8 cellular contexts compared by ENCODE assay signal in genomic region chr10:79069325-79070090, GRCh38. TPM values are rescaled to one million over a fixed set of nuclear protein-coding genes. Genes with fewer than 3 reads are reported as not detected.
DNase-seq lines count a peak whose midpoint lies in the region; ATAC-seq and TF ChIP-seq lines count a peak whose summit lies in the region.

No MANE protein-coding gene starts in this region.

- H3K4me1 ChIP-seq in body of pancreas (peaks cover 59% of the 10 kb centered on the region), iPS-20b (ENCODE audit: insufficient read depth, low read length) (peaks cover 24% of the 10 kb centered on the region), smooth muscle cell (ENCODE audit: low read depth) (peaks cover 23% of the 10 kb centered on the region)

- 0% methylated on average over 39 to 77 of the region's 78 CpGs for WGBS in body of pancreas, 2 donors
- 2% methylated on average over 65 of the region's 78 CpGs for WGBS in smooth muscle cell (ENCODE audit: low lambda C conversion rate)

- H2AFZ ChIP-seq in smooth muscle cell (ENCODE audit: low read depth): no peak overlapping the region

- H3K4me2 ChIP-seq in smooth muscle cell: peak overlapping the region; percentile 99

- TF ChIP-seq POLR2A in body of pancreas (IDR thresholded peaks at IDR 0.05): peak in 2 of 3 donors; percentile 41 to 45

- peak overlapping the region; percentile 95 to 97 (median 96) for H3K27ac ChIP-seq in body of pancreas
- H3K27ac ChIP-seq in iPS-20b (ENCODE audit: low read length): no peak overlapping the region
- peak overlapping the region; percentile 88 for H3K27ac ChIP-seq in smooth muscle cell (ENCODE audit: low read depth)

- H3K27me3 ChIP-seq in body of pancreas (no peaks in the 10 kb centered on the region), iPS-20b (ENCODE audit: insufficient read depth, low read length) (peaks cover 27% of the 10 kb centered on the region; the same call in 1 of the 2 replicates), smooth muscle cell (ENCODE audit: low read depth) (no peaks in the 10 kb centered on the region)

- DNase-seq in SIG-M5 treated with dmso at 0.1 percent for 504 hours (lab: John Stamatoyannopoulos, UW; ENCODE audit: unreplicated experiment) (peak; percentile 12), SIG-M5 (lab: John Stamatoyannopoulos, UW) (no peak), body of pancreas (peak; percentile 45 to 61 (median 58)), smooth muscle cell (lab: John Stamatoyannopoulos, UW; ENCODE audit: unreplicated experiment) (no peak), SHP77 treated with DMSO at 0.1 percent for 48 hours (lab: John Stamatoyannopoulos, UW) (no peak)

- peak overlapping the region; percentile 88; the same call in 1 of the 2 replicates for H3K9ac ChIP-seq in iPS-20b (ENCODE audit: low read depth, low read length)
- peak overlapping the region; percentile 82 for H3K9ac ChIP-seq in smooth muscle cell (ENCODE audit: low read depth)

- H3K36me3 ChIP-seq in body of pancreas (replicated peaks in 1 of 2; ENCODE audit: insufficient read depth in 1 of 2, low read depth in 2 of 2) (no peaks in the 10 kb centered on the region), iPS-20b (ENCODE audit: insufficient read depth, low read depth, low read length) (no peaks in the 10 kb centered on the region), smooth muscle cell (ENCODE audit: low read depth) (no peaks in the 10 kb centered on the region)

- ATAC-seq in HG03064 (IDR thresholded peaks at IDR 0.05; ENCODE audit: low read depth, unreplicated experiment): peak; percentile 12
- peak; percentile 1; the same call in 2 of the 3 replicates for ATAC-seq in SK-N-SH treated with all-trans-retinoic acid at 6 μM for 48 hours
- peak; percentile 3 for ATAC-seq in body of pancreas

- H3K9me3 ChIP-seq in body of pancreas (no peaks in the 10 kb centered on the region), iPS-20b (ENCODE audit: insufficient read depth, low read depth, low read length) (no peaks in the 10 kb centered on the region), smooth muscle cell (replicated peaks; ENCODE audit: low read depth) (no peaks in the 10 kb centered on the region)

- H3K4me3 ChIP-seq in body of pancreas (peak overlapping the region; percentile 70 to 71), iPS-20b (ENCODE audit: low read length) (peak overlapping the region; percentile 96), smooth muscle cell (peak overlapping the region; percentile 93)

- intact Hi-C loops in body of pancreas (cut with DNase I): loop anchor here (10.0 kb wide), 1 partner anchor 115 kb away; no protein-coding TSS in a partner anchor

- peaks cover 16% of the 10 kb centered on the region for H3F3A ChIP-seq in smooth muscle cell (ENCODE audit: low read depth)

- peaks cover 52% of the 10 kb centered on the region for H3K79me2 ChIP-seq in smooth muscle cell (ENCODE audit: low read depth)

- H4K20me1 ChIP-seq in smooth muscle cell (ENCODE audit: low read depth): peaks cover 51% of the 10 kb centered on the region

- peak in 1 of 7 experiments; percentile 11 for TF ChIP-seq CTCF in body of pancreas (IDR thresholded peaks at IDR 0.05)
- no peak for TF ChIP-seq CTCF in smooth muscle cell (IDR thresholded peaks at IDR 0.05; ENCODE audit: borderline replicate concordance, insufficient read depth, poor library complexity, severe bottlenecking)

TF ChIP-seq in SK-N-SH treated with all-trans-retinoic acid at 6 μM for 48 hours, 23 proteins besides CTCF, POLR2A, EP300 and RAD21:
- TF ChIP-seq ZNF565 (CRISPR knock-in tag; conservative IDR thresholded peaks at IDR 0.05; ENCODE audit: low read depth) (no peak), OSR1 (CRISPR knock-in tag; IDR thresholded peaks at IDR 0.05) (no peak), SNAI2 (CRISPR knock-in tag; IDR thresholded peaks at IDR 0.05) (no peak), CSDC2 (CRISPR knock-in tag; IDR thresholded peaks at IDR 0.05) (no peak), RARB (CRISPR knock-in tag; IDR thresholded peaks at IDR 0.05) (no peak), CSRNP3 (CRISPR knock-in tag; IDR thresholded peaks at IDR 0.05) (no peak), ARNTL (CRISPR knock-in tag; IDR thresholded peaks at IDR 0.05; ENCODE audit: borderline replicate concordance, low read depth) (no peak), BACH2 (CRISPR knock-in tag; IDR thresholded peaks at IDR 0.05; ENCODE audit: borderline replicate concordance) (no peak), GLIS3 (CRISPR knock-in tag; IDR thresholded peaks at IDR 0.05) (no peak), ZC3H10 (CRISPR knock-in tag; IDR thresholded peaks at IDR 0.05) (no peak), ZNF8 (CRISPR knock-in tag; IDR thresholded peaks at IDR 0.05) (no peak), ZFP3 (CRISPR knock-in tag; IDR thresholded peaks at IDR 0.05) (no peak), ISL1 (CRISPR knock-in tag; IDR thresholded peaks at IDR 0.05) (no peak), PATZ1 (CRISPR knock-in tag; IDR thresholded peaks at IDR 0.05; ENCODE audit: borderline replicate concordance) (no peak), TSHZ2 (CRISPR knock-in tag; IDR thresholded peaks at IDR 0.05) (no peak), PPARA (CRISPR knock-in tag; IDR thresholded peaks at IDR 0.05; ENCODE audit: borderline replicate concordance) (no peak), POU6F1 (CRISPR knock-in tag; IDR thresholded peaks at IDR 0.05; ENCODE audit: borderline replicate concordance, low read depth) (no peak)

RNA-seq across cellular contexts. Expression of gene ZMIZ1, which starts 0.7 kb away (rescaled TPM):
- total RNA-seq in body of pancreas (10 to 100 TPM; 27.2 to 42.2 TPM), smooth muscle cell (12.0 and 31.3 TPM in 2 replicates)
- 24.2 and 28.9 TPM in 2 replicates for polyA plus RNA-seq in smooth muscle cell

Comparison
In these comparisons a context has a peak if more than half of its experiments do, and no peak if none do; other contexts are left out.
1. DNase-seq: peak in SIG-M5 treated with dmso at 0.1 percent for 504 hours (single experiment) and body of pancreas (4 of 4); none in SIG-M5 (single experiment), smooth muscle cell (single experiment) and SHP77 treated with DMSO at 0.1 percent for 48 hours (single experiment).
2. Peak in every context shown above with its lines, with median percentiles within 50 percentile points of each other: ATAC-seq and H3K4me3 ChIP-seq.